ENCODE assay signal across 18 cellular contexts in genomic region chr1:11311816-11312755, GRCh38.
"Had no signal": no experiment of that assay in that cellular context is flagged by ENCODE, and none has a peak within 500 bp of the region (broad histone marks: within the 10 kb centered on the region; RNA-seq: fewer than 3 reads in every experiment).

No MANE protein-coding gene starts in this region.

- H3K27ac Mint-ChIP-seq: activated naive CD4-positive, alpha-beta T cell treated with anti-CD3 and anti-CD28 coated beads, Interleukin-2, amount 50 U/mL, for 24 hours; memory B cell; progenitor cell of endocrine pancreas; stimulated activated memory B cell treated with anti-CD40 and anti-IgM and Interleukin-4, amounts not matched to agents 10 μg/mL and 1 μg/mL and 100 μg/mL, for 72 hours; T-helper 2 cell treated with Interferon-gamma antibody and Interleukin-4, amounts not matched to agents 5 μg/mL and 100 μg/mL, for 36 hours had no signal

- H3K9me3 Mint-ChIP-seq: activated naive CD4-positive, alpha-beta T cell treated with anti-CD3 and anti-CD28 coated beads, Interleukin-2, amount 50 U/mL, for 24 hours; activated T-cell treated with anti-CD3 and anti-CD28 coated beads, Interleukin-2, amount 50 U/mL, for 4 hours; memory B cell; naive thymus-derived CD8-positive, alpha-beta T cell; stimulated activated memory B cell treated with anti-CD40 and anti-IgM and Interleukin-4, amounts not matched to agents 10 μg/mL and 1 μg/mL and 100 μg/mL, for 72 hours; T-helper 2 cell treated with Interferon-gamma antibody and Interleukin-4, amounts not matched to agents 5 μg/mL and 100 μg/mL, for 36 hours had no signal

- H3K4me3 Mint-ChIP-seq: activated naive CD4-positive, alpha-beta T cell treated with anti-CD3 and anti-CD28 coated beads, Interleukin-2, amount 50 U/mL, for 24 hours; activated T-cell treated with anti-CD3 and anti-CD28 coated beads, Interleukin-2, amount 50 U/mL, for 4 hours; memory B cell; naive thymus-derived CD8-positive, alpha-beta T cell; stimulated activated memory B cell treated with anti-CD40 and anti-IgM and Interleukin-4, amounts not matched to agents 10 μg/mL and 1 μg/mL and 100 μg/mL, for 72 hours; T-helper 2 cell treated with Interferon-gamma antibody and Interleukin-4, amounts not matched to agents 5 μg/mL and 100 μg/mL, for 36 hours had no signal

- ATAC-seq: activated T-cell treated with anti-CD3 and anti-CD28 coated beads, Interleukin-2, amount 50 U/mL, for 4 hours; left ventricle myocardium superior; naive thymus-derived CD8-positive, alpha-beta T cell; stimulated activated memory B cell treated with anti-CD40 and anti-IgM and Interleukin-4, amounts not matched to agents 10 μg/mL and 1 μg/mL and 100 μg/mL, for 72 hours had no signal

- DNase-seq: activated CD4-positive, alpha-beta T cell treated with anti-CD3 and anti-CD28 coated beads, Interleukin-2, amount 50 U/mL, for 48 hours; activated CD4-positive, CD25-positive, alpha-beta regulatory T cell treated with anti-CD3 and anti-CD28 coated beads, Interleukin-2, amount 50 U/mL, for 72 hours; activated effector memory CD4-positive, alpha-beta T cell treated with anti-CD3 and anti-CD28 coated beads, Interleukin-2, amount 50 U/mL, for 16 hours; activated T-cell treated with anti-CD3 and anti-CD28 coated beads, Interleukin-2, amount 50 U/mL, for 4 hours; adrenal gland; dorsolateral prefrontal cortex; kidney; left ventricle myocardium superior; naive thymus-derived CD8-positive, alpha-beta T cell; nucleus accumbens; stimulated activated CD4-positive, alpha-beta T cell treated with anti-CD3 and anti-CD28 coated beads, Interleukin-2, amount 100 ng/mL, for 48 hours; tibial artery; uterus had no signal

- H3K4me1 Mint-ChIP-seq: memory B cell had no signal

- H3K36me3 Mint-ChIP-seq: activated naive CD4-positive, alpha-beta T cell treated with anti-CD3 and anti-CD28 coated beads, Interleukin-2, amount 50 U/mL, for 24 hours; memory B cell; stimulated activated memory B cell treated with anti-CD40 and anti-IgM and Interleukin-4, amounts not matched to agents 10 μg/mL and 1 μg/mL and 100 μg/mL, for 72 hours had no signal

- H3K27me3 Mint-ChIP-seq: activated naive CD4-positive, alpha-beta T cell treated with anti-CD3 and anti-CD28 coated beads, Interleukin-2, amount 50 U/mL, for 24 hours had no signal
